15 cellular contexts compared by ENCODE assay signal in genomic region chr3:138477801-138478200, GRCh38. TPM values are rescaled to one million over a fixed set of nuclear protein-coding genes. Genes with fewer than 3 reads are reported as not detected.
DNase-seq lines count a peak whose midpoint lies in the region; ATAC-seq and TF ChIP-seq lines count a peak whose summit lies in the region.
"Had no signal": no experiment of that assay in that cellular context is flagged by ENCODE, and none has a peak within 500 bp of the region (broad histone marks: within the 10 kb centered on the region; RNA-seq: fewer than 3 reads in every experiment).

No MANE protein-coding gene starts in this region.

- no peak overlapping the region for H2AFZ ChIP-seq in GM23338

- peak overlapping the region; percentile 8; the same call in 1 of the 2 replicates for H3K27ac Mint-ChIP-seq in GM23338
- no peak overlapping the region for H3K27ac Mint-ChIP-seq in activated CD8-positive, alpha-beta T cell treated with anti-CD3 and anti-CD28 coated beads, Interleukin-2, amount 10 ng/mL, durations not matched to agents 7 days and 5 days
- H3K27ac Mint-ChIP-seq: CD4-positive, CD25-positive, alpha-beta regulatory T cell; H9 had no signal

- intact Hi-C loops in psoas muscle (cut with DNase I): no loop called here

- CTCF ChIA-PET in activated CD8-positive, alpha-beta T cell treated with anti-CD3 and anti-CD28 coated beads, Interleukin-2, amount 10 ng/mL, durations not matched to agents 7 days and 5 days (lab: Charles Lee): interaction anchor here (0.7 to 3.4 kb wide), 6 partner anchors 35 to 446 kb away, joined by 3 to 76 read pairs (median 18); partner anchors contain the start of gene CEP70

- H3K9me2 ChIP-seq in GM23338 (ENCODE audit: insufficient read depth): no peaks in the 10 kb centered on the region

- no peak overlapping the region for H3K4me3 ChIP-seq in GM23338
- no peak overlapping the region for H3K4me3 ChIP-seq in psoas muscle
- no peak overlapping the region for H3K4me3 ChIP-seq in right atrium auricular region
- H3K4me3 ChIP-seq: BLaER1 treated with 17β-estradiol and CSF1 and Interleukin-3, amounts not matched to agents 10 nM and 100 nM had no signal

- H3K27ac ChIP-seq in GM23338 (ENCODE audit: low read depth) (no peak overlapping the region), psoas muscle (peak overlapping the region; percentile 56), right atrium auricular region (no peak overlapping the region)
- H3K27ac ChIP-seq: BLaER1 treated with 17β-estradiol and CSF1 and Interleukin-3, amounts not matched to agents 10 nM and 100 nM had no signal

- H3K9me3 ChIP-seq in psoas muscle: no peaks in the 10 kb centered on the region
- no peaks in the 10 kb centered on the region for H3K9me3 ChIP-seq in right atrium auricular region
- H3K9me3 ChIP-seq: BLaER1 treated with 17β-estradiol and CSF1 and Interleukin-3, amounts not matched to agents 10 nM and 100 nM had no signal

- H3K4me1 Mint-ChIP-seq in GM23338: peaks cover 8% of the 10 kb centered on the region
- no peaks in the 10 kb centered on the region for H3K4me1 Mint-ChIP-seq in activated CD8-positive, alpha-beta T cell treated with anti-CD3 and anti-CD28 coated beads, Interleukin-2, amount 10 ng/mL, durations not matched to agents 7 days and 5 days (ENCODE audit: low read depth)
- H3K4me1 Mint-ChIP-seq: CD4-positive, CD25-positive, alpha-beta regulatory T cell had no signal

- H3F3A ChIP-seq in GM23338 (replicated peaks; ENCODE audit: low read depth): no peaks in the 10 kb centered on the region

- H3K36me3 ChIP-seq in GM23338 (ENCODE audit: insufficient read depth): no peaks in the 10 kb centered on the region
- no peaks in the 10 kb centered on the region for H3K36me3 ChIP-seq in psoas muscle (ENCODE audit: insufficient read depth in 1 of 2, low read depth in 1 of 2)
- H3K36me3 ChIP-seq in right atrium auricular region: no peaks in the 10 kb centered on the region
- H3K36me3 ChIP-seq: BLaER1 treated with 17β-estradiol and CSF1 and Interleukin-3, amounts not matched to agents 10 nM and 100 nM had no signal

- H3K4me1 ChIP-seq in GM23338 (ENCODE audit: insufficient read depth): no peaks in the 10 kb centered on the region
- H3K4me1 ChIP-seq in psoas muscle: peaks cover 29% of the 10 kb centered on the region
- no peaks in the 10 kb centered on the region for H3K4me1 ChIP-seq in right atrium auricular region

- H3K36me3 Mint-ChIP-seq in GM23338 (ENCODE audit: low read depth): no peaks in the 10 kb centered on the region
- no peaks in the 10 kb centered on the region for H3K36me3 Mint-ChIP-seq in activated CD8-positive, alpha-beta T cell treated with anti-CD3 and anti-CD28 coated beads, Interleukin-2, amount 10 ng/mL, durations not matched to agents 7 days and 5 days (ENCODE audit: low read depth)
- H3K36me3 Mint-ChIP-seq: CD4-positive, CD25-positive, alpha-beta regulatory T cell had no signal

- no peaks in the 10 kb centered on the region for H3K79me2 ChIP-seq in GM23338 (replicated peaks; ENCODE audit: insufficient read depth)

- no peaks in the 10 kb centered on the region for H3K27me3 ChIP-seq in GM23338 (ENCODE audit: insufficient read depth)
- no peaks in the 10 kb centered on the region for H3K27me3 ChIP-seq in psoas muscle (ENCODE audit: insufficient read depth in 3 of 3, low read length in 2 of 3)
- no peaks in the 10 kb centered on the region for H3K27me3 ChIP-seq in right atrium auricular region
- H3K27me3 ChIP-seq: BLaER1 treated with 17β-estradiol and CSF1 and Interleukin-3, amounts not matched to agents 10 nM and 100 nM had no signal

- H3K4me2 ChIP-seq in GM23338: no peak overlapping the region

- ATAC-seq in GM23338: no peak
- ATAC-seq in psoas muscle: peak in 1 of 4 donors; percentile 30
- ATAC-seq in activated CD8-positive, alpha-beta T cell treated with anti-CD3 and anti-CD28 coated beads, Interleukin-2, amount 10 ng/mL, durations not matched to agents 7 days and 5 days: no peak

- 83 to 98% (median 85%) methylated on average over 3 of the region's 3 CpGs for WGBS in psoas muscle, 3 donors

- DNase-seq in GM23338 (ENCODE audit: low spot score): no peak
- DNase-seq in RKO (ENCODE audit: low spot score): peak; percentile 21
- DNase-seq in islet precursor cell: peak; percentile 42
- no peak for DNase-seq in psoas muscle
- DNase-seq in activated CD8-positive, alpha-beta T cell treated with anti-CD3 and anti-CD28 coated beads, Interleukin-2, amount 10 ng/mL, durations not matched to agents 7 days and 5 days: no peak
- no peak for DNase-seq in NCI-H146 treated with DMSO at 0.1 percent for 48 hours (lab: John Stamatoyannopoulos, UW; ENCODE audit: unreplicated experiment)
- DNase-seq in NCI-H1436 (lab: John Stamatoyannopoulos, UW): no peak
- no peak for DNase-seq in right atrium auricular region (ENCODE audit: low spot score)
- DNase-seq: 8988T; ACHN; CD4-positive, CD25-positive, alpha-beta regulatory T cell; DMS53; GOT3; H9 had no signal

- H3K9me3 Mint-ChIP-seq in GM23338: no peaks in the 10 kb centered on the region
- no peaks in the 10 kb centered on the region for H3K9me3 Mint-ChIP-seq in activated CD8-positive, alpha-beta T cell treated with anti-CD3 and anti-CD28 coated beads, Interleukin-2, amount 10 ng/mL, durations not matched to agents 7 days and 5 days (ENCODE audit: insufficient read depth)

- no peak overlapping the region for H3K4me3 Mint-ChIP-seq in GM23338
- H3K4me3 Mint-ChIP-seq in activated CD8-positive, alpha-beta T cell treated with anti-CD3 and anti-CD28 coated beads, Interleukin-2, amount 10 ng/mL, durations not matched to agents 7 days and 5 days: no peak overlapping the region
- H3K4me3 Mint-ChIP-seq: CD4-positive, CD25-positive, alpha-beta regulatory T cell; H9 had no signal

- POLR2A ChIA-PET in activated CD8-positive, alpha-beta T cell treated with anti-CD3 and anti-CD28 coated beads, Interleukin-2, amount 10 ng/mL, durations not matched to agents 7 days and 5 days (lab: Charles Lee): no interaction called here

- TF ChIP-seq CTCF in GM23338 (conservative IDR thresholded peaks at IDR 0.05; ENCODE audit: low read depth in 2 of 2): no peak
- TF ChIP-seq CTCF in psoas muscle (IDR thresholded peaks at IDR 0.05): no peak
- TF ChIP-seq CTCF in right atrium auricular region (IDR thresholded peaks at IDR 0.05): no peak

- no peaks in the 10 kb centered on the region for H3K27me3 Mint-ChIP-seq in GM23338 (ENCODE audit: insufficient read depth, low read depth, poor library complexity)
- H3K27me3 Mint-ChIP-seq in activated CD8-positive, alpha-beta T cell treated with anti-CD3 and anti-CD28 coated beads, Interleukin-2, amount 10 ng/mL, durations not matched to agents 7 days and 5 days (ENCODE audit: low read depth): peaks cover 2% of the 10 kb centered on the region

- H4K20me1 ChIP-seq in GM23338 (replicated peaks; ENCODE audit: insufficient read depth): no peaks in the 10 kb centered on the region
- H4K20me1 ChIP-seq: BLaER1 treated with 17β-estradiol and CSF1 and Interleukin-3, amounts not matched to agents 10 nM and 100 nM had no signal

RNA-seq across cellular contexts. Expression of gene ESYT3, which starts 43.4 kb away (rescaled TPM):
- 7.4 and 8.2 TPM in 2 replicates for total RNA-seq in GM23338 (2014; rRNA removed; shearing (Covaris generic))
- polyA plus RNA-seq in GM23338 (2016; fragmentation: Nextera tagmentation; extraction: Ambion mirVana): 3.5 TPM in 2 replicates
- 1 to 10 TPM; 1.2 to 4.5 (median 2.3) TPM for total RNA-seq in psoas muscle
- 1 to 10 TPM in 1 of 3 donors, under 1 TPM in 2; 0.35 to 3.5 (median 0.37) TPM for polyA plus RNA-seq in psoas muscle
- total RNA-seq in activated CD8-positive, alpha-beta T cell treated with anti-CD3 and anti-CD28 coated beads, Interleukin-2, amount 10 ng/mL, durations not matched to agents 7 days and 5 days: under 1 TPM; 0.16 to 0.18 TPM
- 1 to 10 TPM; 1.6 to 2.6 TPM for total RNA-seq in right atrium auricular region
- total RNA-seq: CD4-positive, CD25-positive, alpha-beta regulatory T cell had no signal

Comparison
In these comparisons a context has a peak if more than half of its experiments do, and no peak if none do; other contexts are left out.
1. DNase-seq: peak in RKO (single experiment) and islet precursor cell (single experiment); none in GM23338 (single experiment), psoas muscle (0 of 2), activated CD8-positive, alpha-beta T cell treated with anti-CD3 and anti-CD28 coated beads, Interleukin-2, amount 10 ng/mL, durations not matched to agents 7 days and 5 days (single experiment), NCI-H146 treated with DMSO at 0.1 percent for 48 hours (single experiment), NCI-H1436 (single experiment) and right atrium auricular region (single experiment).